ENCODE assay signal across 17 cellular contexts in genomic region chr12:49208661-49209060, GRCh38.
"Had no signal": no experiment of that assay in that cellular context is flagged by ENCODE, and none has a peak within 500 bp of the region (broad histone marks: within the 10 kb centered on the region; RNA-seq: fewer than 3 reads in every experiment).

No MANE protein-coding gene starts in this region.

- ATAC-seq: activated naive CD4-positive, alpha-beta T cell treated with anti-CD3 and anti-CD28 coated beads, Interleukin-2, amount 50 U/mL, for 72 hours; left cardiac atrium; lower lobe of right lung; sciatic nerve; stimulated activated naive CD8-positive, alpha-beta T cell treated with anti-CD3 and anti-CD28 coated beads, Interleukin-15, amount 100 ng/mL, for 72 hours; WTC11 had no signal

- H3K36me3 ChIP-seq: lower lobe of right lung, ovary, spleen, thyroid gland had no signal

- H3K4me3 ChIP-seq: coronary artery, lower lobe of right lung, ovary, spleen, thyroid gland had no signal

- DNase-seq: activated CD4-positive, alpha-beta memory T cell treated with anti-CD3 and anti-CD28 coated beads, Interleukin-2, amount 10 ng/mL, durations not matched to agents 7 days and 5 days; activated CD4-positive, alpha-beta T cell treated with anti-CD3 and anti-CD28 coated beads for 4 hours; activated effector memory CD4-positive, alpha-beta T cell treated with anti-CD3 and anti-CD28 coated beads, Interleukin-2, amount 50 U/mL, for 16 hours; activated T-cell treated with anti-CD3 and anti-CD28 coated beads, Interleukin-2, amount 50 U/mL, for 48 hours; effector memory CD4-positive, alpha-beta T cell; foreskin melanocyte; left cardiac atrium; lower lobe of right lung; spleen; stimulated activated naive CD8-positive, alpha-beta T cell treated with anti-CD3 and anti-CD28 coated beads, Interleukin-15, amount 100 ng/mL, for 72 hours; T-helper 2 cell; thyroid gland had no signal

- H3K9me3 ChIP-seq: lower lobe of right lung, ovary, spleen, thyroid gland had no signal

- H3K27ac ChIP-seq: coronary artery, lower lobe of right lung, ovary, spleen, thyroid gland had no signal
